ENCODE assay signal across 29 cellular contexts in the genomic region with DNA sequence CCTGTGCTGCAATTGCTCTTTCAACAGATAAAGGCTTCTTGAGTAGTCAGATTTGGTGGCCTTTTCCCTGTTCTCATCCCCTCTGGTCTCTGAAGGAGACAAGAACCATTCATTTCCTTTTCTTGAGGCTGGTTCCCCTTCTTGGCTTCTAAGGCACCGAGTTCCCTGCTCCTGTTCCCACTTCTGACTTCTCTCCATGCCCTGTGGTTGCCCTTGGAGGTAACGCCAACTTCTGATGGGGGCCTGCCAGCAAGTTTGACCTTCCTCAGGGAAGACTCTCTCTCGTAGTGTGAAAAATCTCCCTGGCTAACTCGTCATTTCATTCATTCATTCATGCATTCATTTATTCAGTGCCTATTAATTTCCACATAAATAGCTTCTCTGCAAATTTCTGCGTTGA.
"Had no signal": no experiment of that assay in that cellular context is flagged by ENCODE, and none has a peak within 500 bp of the region (broad histone marks: within the 10 kb centered on the region; RNA-seq: fewer than 3 reads in every experiment).

No MANE protein-coding gene starts in this region.

- H3K36me3 Mint-ChIP-seq: activated naive CD4-positive, alpha-beta T cell treated with anti-CD3 and anti-CD28 coated beads, Interleukin-2, amount 10 ng/mL, durations not matched to agents 7 days and 5 days; activated naive CD4-positive, alpha-beta T cell treated with anti-CD3 and anti-CD28 coated beads, Interleukin-2, amount 50 U/mL, for 72 hours; activated naive CD8-positive, alpha-beta T cell treated with anti-CD3 and anti-CD28 coated beads, Interleukin-2, amount 10 ng/mL, durations not matched to agents 7 days and 5 days; brain had no signal

- DNase-seq: activated CD4-positive, alpha-beta memory T cell treated with anti-CD3 and anti-CD28 coated beads, Interleukin-2, amount 10 ng/mL, durations not matched to agents 7 days and 5 days; activated CD4-positive, alpha-beta T cell treated with anti-CD3 and anti-CD28 coated beads for 4 hours; activated CD4-positive, alpha-beta T cell treated with anti-CD3 and anti-CD28 coated beads, Interleukin-2, amount 10 ng/mL, durations not matched to agents 7 days and 5 days; activated CD4-positive, alpha-beta T cell treated with anti-CD3 and anti-CD28 coated beads, Interleukin-2, amount 50 U/mL, for 4 hours; activated CD4-positive, CD25-positive, alpha-beta regulatory T cell; activated CD4-positive, CD25-positive, alpha-beta regulatory T cell treated with anti-CD3 and anti-CD28 coated beads, Interleukin-2, amount 50 U/mL, for 72 hours; activated CD8-positive, alpha-beta memory T cell treated with anti-CD3 and anti-CD28 coated beads, Interleukin-2, amount 50 U/mL, for 48 hours; activated gamma-delta T cell; activated naive CD4-positive, alpha-beta T cell; activated naive CD4-positive, alpha-beta T cell treated with anti-CD3 and anti-CD28 coated beads, Interleukin-2, amount 10 ng/mL, durations not matched to agents 7 days and 5 days; activated naive CD8-positive, alpha-beta T cell treated with anti-CD3 and anti-CD28 coated beads, Interleukin-2, amount 10 ng/mL, durations not matched to agents 7 days and 5 days; activated T-cell treated with anti-CD3 and anti-CD28 coated beads for 4 hours; activated T-cell treated with anti-CD3 and anti-CD28 coated beads, Interleukin-2, amount 50 U/mL, for 24 hours; activated T-cell treated with anti-CD3 and anti-CD28 coated beads, Interleukin-2, amount 50 U/mL, for 72 hours; dorsolateral prefrontal cortex; effector memory CD4-positive, alpha-beta T cell; erythroblast; esophagus squamous epithelium; foreskin melanocyte; T-helper 2 cell had no signal

- H3K9me3 ChIP-seq: ascending aorta, breast epithelium, gastroesophageal sphincter had no signal

- H3K27ac Mint-ChIP-seq: activated CD4-positive, alpha-beta memory T cell treated with anti-CD3 and anti-CD28 coated beads, Interleukin-2, amount 10 ng/mL, durations not matched to agents 7 days and 5 days; activated CD4-positive, alpha-beta T cell treated with anti-CD3 and anti-CD28 coated beads, Interleukin-2, amount 10 ng/mL, durations not matched to agents 7 days and 5 days; activated naive CD4-positive, alpha-beta T cell treated with anti-CD3 and anti-CD28 coated beads, Interleukin-2, amount 10 ng/mL, durations not matched to agents 7 days and 5 days; activated naive CD4-positive, alpha-beta T cell treated with anti-CD3 and anti-CD28 coated beads, Interleukin-2, amount 50 U/mL, for 72 hours; activated naive CD8-positive, alpha-beta T cell treated with anti-CD3 and anti-CD28 coated beads, Interleukin-2, amount 10 ng/mL, durations not matched to agents 7 days and 5 days; activated T-cell treated with anti-CD3 and anti-CD28 coated beads, Interleukin-2, amount 50 U/mL, for 24 hours; activated T-cell treated with anti-CD3 and anti-CD28 coated beads, Interleukin-2, amount 50 U/mL, for 72 hours; dendritic cell treated with granulocyte-macrophage colony-stimulating factor and Interleukin-4, amounts not matched to agents 40 ng/mL and 50 ng/mL, for 4 days had no signal

- H3K27me3 Mint-ChIP-seq: activated CD4-positive, alpha-beta memory T cell treated with anti-CD3 and anti-CD28 coated beads, Interleukin-2, amount 10 ng/mL, durations not matched to agents 7 days and 5 days; activated CD4-positive, alpha-beta T cell treated with anti-CD3 and anti-CD28 coated beads, Interleukin-2, amount 10 ng/mL, durations not matched to agents 7 days and 5 days; activated naive CD4-positive, alpha-beta T cell treated with anti-CD3 and anti-CD28 coated beads, Interleukin-2, amount 10 ng/mL, durations not matched to agents 7 days and 5 days; activated naive CD8-positive, alpha-beta T cell treated with anti-CD3 and anti-CD28 coated beads, Interleukin-2, amount 10 ng/mL, durations not matched to agents 7 days and 5 days; activated T-cell treated with anti-CD3 and anti-CD28 coated beads, Interleukin-2, amount 50 U/mL, for 24 hours; brain; central memory CD8-positive, alpha-beta T cell; dendritic cell treated with granulocyte-macrophage colony-stimulating factor and Interleukin-4, amounts not matched to agents 40 ng/mL and 50 ng/mL, for 4 days had no signal

- H3K4me3 Mint-ChIP-seq: activated CD4-positive, alpha-beta memory T cell treated with anti-CD3 and anti-CD28 coated beads, Interleukin-2, amount 10 ng/mL, durations not matched to agents 7 days and 5 days; activated CD4-positive, alpha-beta T cell treated with anti-CD3 and anti-CD28 coated beads, Interleukin-2, amount 10 ng/mL, durations not matched to agents 7 days and 5 days; activated naive CD4-positive, alpha-beta T cell treated with anti-CD3 and anti-CD28 coated beads, Interleukin-2, amount 10 ng/mL, durations not matched to agents 7 days and 5 days; activated naive CD8-positive, alpha-beta T cell treated with anti-CD3 and anti-CD28 coated beads, Interleukin-2, amount 10 ng/mL, durations not matched to agents 7 days and 5 days; activated T-cell treated with anti-CD3 and anti-CD28 coated beads, Interleukin-2, amount 50 U/mL, for 24 hours; activated T-cell treated with anti-CD3 and anti-CD28 coated beads, Interleukin-2, amount 50 U/mL, for 72 hours; brain; central memory CD8-positive, alpha-beta T cell; dendritic cell treated with granulocyte-macrophage colony-stimulating factor and Interleukin-4, amounts not matched to agents 40 ng/mL and 50 ng/mL, for 4 days had no signal

- H3K36me3 ChIP-seq: ascending aorta, breast epithelium, cardiac muscle cell, esophagus squamous epithelium, gastroesophageal sphincter had no signal

- H3K4me1 Mint-ChIP-seq: activated CD4-positive, alpha-beta memory T cell treated with anti-CD3 and anti-CD28 coated beads, Interleukin-2, amount 10 ng/mL, durations not matched to agents 7 days and 5 days; activated CD4-positive, alpha-beta T cell treated with anti-CD3 and anti-CD28 coated beads, Interleukin-2, amount 10 ng/mL, durations not matched to agents 7 days and 5 days; activated naive CD4-positive, alpha-beta T cell treated with anti-CD3 and anti-CD28 coated beads, Interleukin-2, amount 10 ng/mL, durations not matched to agents 7 days and 5 days; activated naive CD8-positive, alpha-beta T cell treated with anti-CD3 and anti-CD28 coated beads, Interleukin-2, amount 10 ng/mL, durations not matched to agents 7 days and 5 days; central memory CD8-positive, alpha-beta T cell had no signal

- H3K4me1 ChIP-seq: ascending aorta, breast epithelium, esophagus squamous epithelium, gastroesophageal sphincter had no signal

- H3K27me3 ChIP-seq: ascending aorta, breast epithelium, cardiac muscle cell, esophagus squamous epithelium, gastroesophageal sphincter had no signal

- H3K9me3 Mint-ChIP-seq: activated naive CD8-positive, alpha-beta T cell treated with anti-CD3 and anti-CD28 coated beads, Interleukin-2, amount 10 ng/mL, durations not matched to agents 7 days and 5 days; dendritic cell treated with granulocyte-macrophage colony-stimulating factor and Interleukin-4, amounts not matched to agents 40 ng/mL and 50 ng/mL, for 4 days had no signal

- ATAC-seq: activated naive CD4-positive, alpha-beta T cell treated with anti-CD3 and anti-CD28 coated beads, Interleukin-2, amount 50 U/mL, for 72 hours; activated T-cell treated with anti-CD3 and anti-CD28 coated beads, Interleukin-2, amount 50 U/mL, for 72 hours; gastroesophageal sphincter had no signal

- H3K4me3 ChIP-seq: ascending aorta, breast epithelium, cardiac muscle cell, coronary artery, dorsolateral prefrontal cortex, esophagus squamous epithelium, gastroesophageal sphincter had no signal

- H3K27ac ChIP-seq: ascending aorta, breast epithelium, cardiac muscle cell, coronary artery, dorsolateral prefrontal cortex, esophagus squamous epithelium, gastroesophageal sphincter had no signal
